In genomic region chr7:131544449-131545425, GRCh38 we compare ENCODE assay signal across 1 cellular context.
A peak's percentile ranks its signal among the peaks of the same experiment; 100 is the strongest.
TF ChIP-seq lines count a peak whose summit lies in the region.

No MANE protein-coding gene starts in this region.

TF ChIP-seq in SK-N-SH, 30 proteins besides CTCF, POLR2A, EP300 and RAD21 (continued from another document):
- TF ChIP-seq ZBTB33 (IDR thresholded peaks at IDR 0.05; ENCODE audit: borderline replicate concordance, low read depth) = no peak
- no peak for TF ChIP-seq FOXJ3 (CRISPR knock-in tag; IDR thresholded peaks at IDR 0.05)
- no peak for TF ChIP-seq JUND (IDR thresholded peaks at IDR 0.05)
- no peak for TF ChIP-seq POLR2AphosphoS5 (IDR thresholded peaks at IDR 0.05; ENCODE audit: low read depth, low read length)
- peak; percentile 34; the same call in 1 of the 2 replicates for TF ChIP-seq TCF12 (IDR thresholded peaks at IDR 0.05)
- no peak for TF ChIP-seq RFX5 (IDR thresholded peaks at IDR 0.05; ENCODE audit: low read length)
- no peak for TF ChIP-seq RXRA (IDR thresholded peaks at IDR 0.05; ENCODE audit: borderline replicate concordance, low read depth)
- TF ChIP-seq MAX (IDR thresholded peaks at IDR 0.05; ENCODE audit: low read depth) = no peak
- no peak for TF ChIP-seq EZH2phosphoT487 (IDR thresholded peaks at IDR 0.05; ENCODE audit: borderline replicate concordance, low read depth)
- TF ChIP-seq SIN3A (IDR thresholded peaks at IDR 0.05; ENCODE audit: borderline replicate concordance, low read depth, low read length) = 0 out of 2 replicates have a peak, but pooled peaks have one; percentile 39
- TF ChIP-seq FOSL2 (IDR thresholded peaks at IDR 0.05; ENCODE audit: borderline replicate concordance, low read depth) = no peak
- no peak for TF ChIP-seq IRF3 (IDR thresholded peaks at IDR 0.05; ENCODE audit: low read depth, low read length)
- TF ChIP-seq GABPA (IDR thresholded peaks at IDR 0.05; ENCODE audit: low read depth) = no peak
- peak; percentile 45; the same call in 1 of the 2 replicates for TF ChIP-seq YY1 (IDR thresholded peaks at IDR 0.05; ENCODE audit: low read depth)
- no peak for TF ChIP-seq RCOR1 (IDR thresholded peaks at IDR 0.05; ENCODE audit: low read length)
- no peak for TF ChIP-seq USF2 (IDR thresholded peaks at IDR 0.05; ENCODE audit: borderline replicate concordance, low read depth, low read length)
- TF ChIP-seq FOXM1 (IDR thresholded peaks at IDR 0.05; ENCODE audit: low read depth) = no peak
- TF ChIP-seq SMC3 (IDR thresholded peaks at IDR 0.05; ENCODE audit: low read depth, low read length) = peak; percentile 91
- peak; percentile 57 for TF ChIP-seq MXI1 (IDR thresholded peaks at IDR 0.05; ENCODE audit: low read depth, low read length)
